Comparison of ENCODE assay signal across 8 cellular contexts in the genomic region with DNA sequence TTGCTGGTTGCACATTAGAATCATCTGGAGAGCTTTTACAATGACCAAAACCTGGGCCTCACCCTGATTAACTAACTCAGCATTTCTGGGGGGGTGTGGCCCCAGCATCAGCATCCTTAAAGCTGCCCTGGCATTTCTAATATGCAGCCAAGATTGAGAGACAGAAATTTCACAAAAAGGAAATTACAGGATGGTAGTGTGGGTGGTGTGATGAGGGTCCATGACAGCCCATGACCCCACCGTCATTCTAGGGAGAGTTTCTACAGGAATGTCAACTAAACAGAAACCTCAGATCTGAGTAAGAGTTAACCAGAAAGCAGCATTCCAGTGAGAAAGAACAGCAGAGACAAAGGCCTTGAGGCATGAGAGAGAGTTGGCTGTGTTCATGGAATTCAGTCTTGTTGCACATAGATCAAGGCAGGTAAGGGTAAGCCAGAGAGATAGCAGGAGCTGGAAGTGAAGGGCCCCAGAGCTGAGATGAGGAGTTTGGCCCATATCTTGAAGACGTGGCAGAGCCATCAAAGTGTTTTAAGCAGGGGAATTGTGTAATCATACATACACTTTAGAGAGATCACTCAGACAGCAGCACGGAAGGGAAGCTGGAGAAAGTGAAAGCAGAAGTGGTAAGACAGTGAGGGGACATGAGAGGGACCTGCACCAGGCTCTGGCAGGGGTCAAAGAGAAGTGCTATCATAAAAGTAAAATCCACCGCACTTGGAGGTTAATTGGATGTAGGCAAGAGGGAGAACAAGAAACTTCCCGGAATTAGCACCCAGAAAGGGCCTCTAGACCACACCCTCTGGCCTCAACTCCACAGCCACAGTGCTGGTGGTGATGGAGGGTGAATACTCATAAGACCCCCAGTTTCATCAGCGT. TPM values are rescaled to one million over a fixed set of nuclear protein-coding genes. Genes with fewer than 3 reads are reported as not detected.
DNase-seq lines count a peak whose midpoint lies in the region; ATAC-seq and TF ChIP-seq lines count a peak whose summit lies in the region.

No MANE protein-coding gene starts in this region.

- H3K9me3 ChIP-seq in PC-3 (ENCODE audit: low read length), result no peaks in the 10 kb centered on the region
- no peaks in the 10 kb centered on the region for H3K9me3 ChIP-seq in left lung
- H3K9me3 ChIP-seq in thoracic aorta, result no peaks in the 10 kb centered on the region

- H3K4me2 ChIP-seq in PC-3 (ENCODE audit: low read length) (0 out of 2 replicates have a peak overlapping the region, but pooled peaks have one; percentile 8), GM23338 (no peak overlapping the region)

- H3K27ac ChIP-seq in PC-3 (ENCODE audit: low read length) (no peak overlapping the region), left lung (peak overlapping the region; percentile 78 to 79), thoracic aorta (no peak overlapping the region), GM23338 (ENCODE audit: low read depth) (no peak overlapping the region)

- H3K79me2 ChIP-seq in PC-3 (ENCODE audit: low read length), result no peaks in the 10 kb centered on the region
- no peaks in the 10 kb centered on the region for H3K79me2 ChIP-seq in GM23338 (replicated peaks; ENCODE audit: insufficient read depth)

- POLR2A ChIA-PET in PC-3 (lab: Charles Lee; ENCODE audit: unreplicated experiment), result interaction anchor here (1.2 kb wide), 1 partner anchor 18 kb away, joined by 14 read pairs; no protein-coding TSS in a partner anchor

- TF ChIP-seq CTCF in PC-3 (conservative IDR thresholded peaks at IDR 0.05; ENCODE audit: low read depth, low read length) (no peak), left lung (IDR thresholded peaks at IDR 0.05) (no peak), thoracic aorta (IDR thresholded peaks at IDR 0.05) (no peak), GM23338 (conservative IDR thresholded peaks at IDR 0.05; ENCODE audit: low read depth in 2 of 2) (no peak)

- H3K4me3 ChIP-seq in PC-3 (ENCODE audit: low read length) (no peak overlapping the region), left lung (peak overlapping the region in 1 of 2 donors; percentile 18), thoracic aorta (peak overlapping the region; percentile 50), GM23338 (no peak overlapping the region)

- H3K9me2 ChIP-seq in PC-3 (replicated peaks; ENCODE audit: low read length), result no peaks in the 10 kb centered on the region
- no peaks in the 10 kb centered on the region for H3K9me2 ChIP-seq in GM23338 (ENCODE audit: insufficient read depth)

- H3K4me3 Mint-ChIP-seq in GM23338, result no peak overlapping the region

- no peaks in the 10 kb centered on the region for H3K36me3 Mint-ChIP-seq in GM23338 (ENCODE audit: low read depth)

- no peaks in the 10 kb centered on the region for H4K20me1 ChIP-seq in PC-3 (ENCODE audit: low read length)
- no peaks in the 10 kb centered on the region for H4K20me1 ChIP-seq in GM23338 (replicated peaks; ENCODE audit: insufficient read depth)

- H3K4me1 Mint-ChIP-seq in GM23338, result no peaks in the 10 kb centered on the region; the same call in 2 of the 3 replicates

- no peaks in the 10 kb centered on the region for H3K36me3 ChIP-seq in PC-3 (ENCODE audit: low read depth, low read length)
- no peaks in the 10 kb centered on the region for H3K36me3 ChIP-seq in left lung
- no peaks in the 10 kb centered on the region for H3K36me3 ChIP-seq in thoracic aorta
- no peaks in the 10 kb centered on the region for H3K36me3 ChIP-seq in GM23338 (ENCODE audit: insufficient read depth)

- H3K27ac Mint-ChIP-seq in GM23338, result no peak overlapping the region

- intact Hi-C loops in PC-3 (cut with micrococcal nuclease), result no loop called here
- intact Hi-C loops in left lung (cut with DNase I), result no loop called here

- ATAC-seq in HG02938 (IDR thresholded peaks at IDR 0.05; ENCODE audit: unreplicated experiment), result peak; percentile 98
- no peak for ATAC-seq in PC-3
- peak; percentile 94 for ATAC-seq in left lung
- no peak for ATAC-seq in thoracic aorta (ENCODE audit: insufficient number of reproducible peaks, low FRiP score, low read depth)
- no peak for ATAC-seq in GM23338

- peak; percentile 30 for DNase-seq in activated T-cell treated with anti-CD3 and anti-CD28 coated beads for 1 hour (ENCODE audit: low read depth)
- no peak for DNase-seq in activated T-cell treated with anti-CD3 and anti-CD28 coated beads for 4 hours
- DNase-seq in PC-3, result no peak
- peak; percentile 77 for DNase-seq in astrocyte of the hippocampus (ENCODE audit: low read depth, low spot score)
- DNase-seq in left lung, result no peak
- no peak for DNase-seq in thoracic aorta (ENCODE audit: low spot score)
- no peak for DNase-seq in GM23338 (ENCODE audit: low spot score)

- no peaks in the 10 kb centered on the region for H3K27me3 ChIP-seq in PC-3 (ENCODE audit: low read length)
- no peaks in the 10 kb centered on the region for H3K27me3 ChIP-seq in left lung
- H3K27me3 ChIP-seq in thoracic aorta (replicated peaks; ENCODE audit: insufficient read depth), result no peaks in the 10 kb centered on the region
- peaks cover 12% of the 10 kb centered on the region for H3K27me3 ChIP-seq in GM23338 (ENCODE audit: insufficient read depth)

- H3K27me3 Mint-ChIP-seq in GM23338 (ENCODE audit: insufficient read depth, low read depth, poor library complexity), result peaks cover 8% of the 10 kb centered on the region

- BruUV-seq in PC-3 (replicated peaks; lab: Mats Ljungman, UMichigan), result no TSS peak

- H3K4me1 ChIP-seq in PC-3 (ENCODE audit: insufficient read depth, low read length) (no peaks in the 10 kb centered on the region), left lung (peaks cover 8 to 22% of the 10 kb centered on the region in 2 donors), thoracic aorta (ENCODE audit: control insufficient read depth in 1 of 2, low read depth in 2 of 2) (no peaks in the 10 kb centered on the region), GM23338 (ENCODE audit: insufficient read depth) (no peaks in the 10 kb centered on the region; the same call in 1 of the 2 replicates)

- H2AFZ ChIP-seq in PC-3 (ENCODE audit: low read length), result peak overlapping the region; percentile 43; the same call in 1 of the 2 replicates
- H2AFZ ChIP-seq in GM23338, result no peak overlapping the region

- no peaks in the 10 kb centered on the region for H3K9me3 Mint-ChIP-seq in GM23338

- CTCF ChIA-PET in PC-3 (lab: Charles Lee), result no interaction called here

- no peak overlapping the region for H3K9ac ChIP-seq in PC-3 (ENCODE audit: low read length)

- no peaks in the 10 kb centered on the region for H3F3A ChIP-seq in PC-3 (ENCODE audit: low read length, unreplicated experiment)
- 0 out of 2 replicates have a peak, but pooled peaks cover 6% of the 10 kb centered on the region for H3F3A ChIP-seq in GM23338 (replicated peaks; ENCODE audit: low read depth)

TF ChIP-seq in GM23338, 12 proteins besides CTCF, POLR2A, EP300 and RAD21:
- TF ChIP-seq STAT1 (IDR thresholded peaks at IDR 0.05; ENCODE audit: unreplicated experiment), result no peak
- no peak for TF ChIP-seq EZH2phosphoT487 (IDR thresholded peaks at IDR 0.05; ENCODE audit: unreplicated experiment)
- no peak for TF ChIP-seq CREB1 (CRISPR knock-in tag; IDR thresholded peaks at IDR 0.05; ENCODE audit: low read depth)
- no peak for TF ChIP-seq POLR2AphosphoS5 (IDR thresholded peaks at IDR 0.05; ENCODE audit: low read depth)
- TF ChIP-seq ZNF114 (CRISPR knock-in tag; IDR thresholded peaks at IDR 0.05), result no peak
- TF ChIP-seq, protein P1, sequence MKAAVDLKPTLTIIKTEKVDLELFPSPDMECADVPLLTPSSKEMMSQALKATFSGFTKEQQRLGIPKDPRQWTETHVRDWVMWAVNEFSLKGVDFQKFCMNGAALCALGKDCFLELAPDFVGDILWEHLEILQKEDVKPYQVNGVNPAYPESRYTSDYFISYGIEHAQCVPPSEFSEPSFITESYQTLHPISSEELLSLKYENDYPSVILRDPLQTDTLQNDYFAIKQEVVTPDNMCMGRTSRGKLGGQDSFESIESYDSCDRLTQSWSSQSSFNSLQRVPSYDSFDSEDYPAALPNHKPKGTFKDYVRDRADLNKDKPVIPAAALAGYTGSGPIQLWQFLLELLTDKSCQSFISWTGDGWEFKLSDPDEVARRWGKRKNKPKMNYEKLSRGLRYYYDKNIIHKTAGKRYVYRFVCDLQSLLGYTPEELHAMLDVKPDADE (IDR thresholded peaks at IDR 0.05), result no peak
- no peak for TF ChIP-seq EZH2 (IDR thresholded peaks at IDR 0.05; ENCODE audit: low read depth, unreplicated experiment)

RNA-seq across cellular contexts. Expression of a gene that starts 7.8 kb away (rescaled TPM):
- total RNA-seq in PC-3 (2014; rRNA removed) (2.0 and 4.0 TPM in 2 replicates), left lung (1 to 10 TPM; 3.0 to 6.3 TPM), thoracic aorta (1 to 10 TPM in 1 of 2 donors, under 1 TPM in 1; 0.54 to 1.8 TPM)
- total RNA-seq in GM23338 (2014; rRNA removed; shearing (Covaris generic)), result 12.1 and 15.7 TPM in 2 replicates
- 5.5 and 6.0 TPM in 2 replicates for polyA plus RNA-seq in GM23338 (2016; fragmentation: Nextera tagmentation; extraction: Ambion mirVana)

RNA-seq across cellular contexts. Expression of a gene that starts 16.8 kb away (rescaled TPM):
- total RNA-seq in PC-3 (2014; rRNA removed) (4,758 and 5,246 TPM in 2 replicates), left lung (1,000 to 10,000 TPM; 1,864 to 1,912 TPM), thoracic aorta (1,000 to 10,000 TPM; 1,865 to 2,172 TPM)
- 834 and 976 TPM in 2 replicates for total RNA-seq in GM23338 (2014; rRNA removed; shearing (Covaris generic))
- 2,942 and 3,166 TPM in 2 replicates for polyA plus RNA-seq in GM23338 (2016; fragmentation: Nextera tagmentation; extraction: Ambion mirVana)

Comparison
In these comparisons a context has a peak if more than half of its experiments do, and no peak if none do; other contexts are left out.
1. DNase-seq: peak in activated T-cell treated with anti-CD3 and anti-CD28 coated beads for 1 hour (single experiment) and astrocyte of the hippocampus (single experiment); none in activated T-cell treated with anti-CD3 and anti-CD28 coated beads for 4 hours (single experiment), PC-3 (single experiment), left lung (0 of 2), thoracic aorta (single experiment) and GM23338 (single experiment).
2. ATAC-seq: peak in HG02938 (single experiment) and left lung (single experiment); none in PC-3 (single experiment), thoracic aorta (single experiment) and GM23338 (single experiment).
3. H3K27ac ChIP-seq: peak in left lung (2 of 2); none in PC-3 (single experiment), thoracic aorta (0 of 2) and GM23338 (single experiment).